19 cellular contexts compared by ENCODE assay signal in the genomic region with DNA sequence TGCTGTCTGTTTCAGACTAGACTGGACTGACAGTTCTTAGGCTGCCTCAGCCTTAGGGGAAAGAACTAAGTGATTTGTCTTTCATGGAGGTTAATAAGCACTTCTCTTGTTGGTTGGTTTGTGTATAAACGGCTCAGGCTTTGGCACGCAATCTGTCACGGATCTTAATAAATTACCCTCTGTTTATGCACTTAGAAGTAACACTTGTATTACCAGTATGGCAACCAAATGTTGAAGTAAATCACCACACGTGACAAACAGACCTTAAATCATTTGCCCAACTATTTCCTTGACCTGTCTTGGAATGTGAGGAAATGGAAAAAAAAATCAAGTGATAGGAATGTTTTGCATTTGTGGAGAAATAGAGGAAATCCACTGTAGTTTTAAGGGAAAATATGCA.
"Had no signal": no experiment of that assay in that cellular context is flagged by ENCODE, and none has a peak within 500 bp of the region (broad histone marks: within the 10 kb centered on the region; RNA-seq: fewer than 3 reads in every experiment).

No MANE protein-coding gene starts in this region.

- H3K4me3 Mint-ChIP-seq: activated CD4-positive, alpha-beta T cell treated with anti-CD3 and anti-CD28 coated beads, Interleukin-2, amount 10 ng/mL, durations not matched to agents 7 days and 5 days; activated naive CD8-positive, alpha-beta T cell treated with anti-CD3 and anti-CD28 coated beads, Interleukin-2, amount 10 ng/mL, durations not matched to agents 7 days and 5 days; activated T-helper 1 cell treated with anti-CD3 and anti-CD28 coated beads, Interleukin-12 subunit alpha, Interleukin-12 subunit beta, Interleukin-2, Interleukin-4 antibody, amounts not matched to agents 30 ng/mL and 10 ng/mL and 1 ng/mL, durations not matched to agents 14 hours and 24 hours and 36 hours; nephron; stimulated activated naive CD8-positive, alpha-beta T cell treated with anti-CD3 and anti-CD28 coated beads, Interleukin-15, amount 100 ng/mL, for 72 hours; T-helper 2 cell treated with Interferon-gamma antibody and Interleukin-4, amounts not matched to agents 5 μg/mL and 100 μg/mL, for 36 hours had no signal

- DNase-seq: activated CD4-positive, alpha-beta T cell treated with anti-CD3 and anti-CD28 coated beads, Interleukin-2, amount 10 ng/mL, durations not matched to agents 7 days and 5 days; activated CD4-positive, CD25-positive, alpha-beta regulatory T cell; activated CD8-positive, alpha-beta memory T cell treated with anti-CD3 and anti-CD28 coated beads for 24 hours; activated naive CD8-positive, alpha-beta T cell treated with anti-CD3 and anti-CD28 coated beads, Interleukin-2, amount 10 ng/mL, durations not matched to agents 7 days and 5 days; aorta; cerebellar nuclear complex; effector CD8-positive, alpha-beta T cell; left ventricle myocardium superior; mesendoderm; nucleus accumbens; stimulated activated CD4-positive, alpha-beta T cell treated with anti-CD3 and anti-CD28 coated beads, Interleukin-1b, Interleukin-23, amount 100 ng/mL, for 48 hours; stimulated activated naive CD8-positive, alpha-beta T cell treated with anti-CD3 and anti-CD28 coated beads, Interleukin-15, amount 100 ng/mL, for 72 hours; upper lobe of left lung had no signal

- H3K36me3 ChIP-seq: breast epithelium, upper lobe of left lung had no signal

- H3K27ac ChIP-seq: breast epithelium, hepatocyte, upper lobe of left lung had no signal

- H3K4me3 ChIP-seq: breast epithelium, hepatocyte, upper lobe of left lung had no signal

- H3K36me3 Mint-ChIP-seq: activated naive CD8-positive, alpha-beta T cell treated with anti-CD3 and anti-CD28 coated beads, Interleukin-2, amount 10 ng/mL, durations not matched to agents 7 days and 5 days had no signal

- H2AFZ ChIP-seq: hepatocyte had no signal

- H3K9me3 Mint-ChIP-seq: activated CD4-positive, alpha-beta T cell treated with anti-CD3 and anti-CD28 coated beads, Interleukin-2, amount 10 ng/mL, durations not matched to agents 7 days and 5 days; activated naive CD8-positive, alpha-beta T cell treated with anti-CD3 and anti-CD28 coated beads, Interleukin-2, amount 10 ng/mL, durations not matched to agents 7 days and 5 days; activated T-helper 1 cell treated with anti-CD3 and anti-CD28 coated beads, Interleukin-12 subunit alpha, Interleukin-12 subunit beta, Interleukin-2, Interleukin-4 antibody, amounts not matched to agents 30 ng/mL and 10 ng/mL and 1 ng/mL, durations not matched to agents 14 hours and 24 hours and 36 hours; T-helper 2 cell treated with Interferon-gamma antibody and Interleukin-4, amounts not matched to agents 5 μg/mL and 100 μg/mL, for 36 hours had no signal

- H3K27me3 Mint-ChIP-seq: activated CD4-positive, alpha-beta T cell treated with anti-CD3 and anti-CD28 coated beads, Interleukin-2, amount 10 ng/mL, durations not matched to agents 7 days and 5 days; activated naive CD8-positive, alpha-beta T cell treated with anti-CD3 and anti-CD28 coated beads, Interleukin-2, amount 10 ng/mL, durations not matched to agents 7 days and 5 days; stimulated activated naive CD8-positive, alpha-beta T cell treated with anti-CD3 and anti-CD28 coated beads, Interleukin-15, amount 100 ng/mL, for 72 hours had no signal

- H3K9me3 ChIP-seq: upper lobe of left lung had no signal

- H3K27me3 ChIP-seq: hepatocyte, upper lobe of left lung had no signal

- H3K79me2 ChIP-seq: hepatocyte had no signal

- H3K4me1 ChIP-seq: breast epithelium, upper lobe of left lung had no signal

- H3K27ac Mint-ChIP-seq: activated CD4-positive, alpha-beta T cell treated with anti-CD3 and anti-CD28 coated beads, Interleukin-2, amount 10 ng/mL, durations not matched to agents 7 days and 5 days; activated naive CD8-positive, alpha-beta T cell treated with anti-CD3 and anti-CD28 coated beads, Interleukin-2, amount 10 ng/mL, durations not matched to agents 7 days and 5 days; activated T-helper 1 cell treated with anti-CD3 and anti-CD28 coated beads, Interleukin-12 subunit alpha, Interleukin-12 subunit beta, Interleukin-2, Interleukin-4 antibody, amounts not matched to agents 30 ng/mL and 10 ng/mL and 1 ng/mL, durations not matched to agents 14 hours and 24 hours and 36 hours; nephron; stimulated activated naive CD8-positive, alpha-beta T cell treated with anti-CD3 and anti-CD28 coated beads, Interleukin-15, amount 100 ng/mL, for 72 hours; T-helper 2 cell treated with Interferon-gamma antibody and Interleukin-4, amounts not matched to agents 5 μg/mL and 100 μg/mL, for 36 hours had no signal

- H3K4me1 Mint-ChIP-seq: activated CD4-positive, alpha-beta T cell treated with anti-CD3 and anti-CD28 coated beads, Interleukin-2, amount 10 ng/mL, durations not matched to agents 7 days and 5 days; activated naive CD8-positive, alpha-beta T cell treated with anti-CD3 and anti-CD28 coated beads, Interleukin-2, amount 10 ng/mL, durations not matched to agents 7 days and 5 days; nephron; stimulated activated naive CD8-positive, alpha-beta T cell treated with anti-CD3 and anti-CD28 coated beads, Interleukin-15, amount 100 ng/mL, for 72 hours had no signal

- ATAC-seq: left ventricle myocardium superior; sciatic nerve; stimulated activated naive CD8-positive, alpha-beta T cell treated with anti-CD3 and anti-CD28 coated beads, Interleukin-15, amount 100 ng/mL, for 72 hours had no signal

- H3K4me2 ChIP-seq: hepatocyte had no signal
